ENCODE assay signal across 25 cellular contexts in the genomic region with DNA sequence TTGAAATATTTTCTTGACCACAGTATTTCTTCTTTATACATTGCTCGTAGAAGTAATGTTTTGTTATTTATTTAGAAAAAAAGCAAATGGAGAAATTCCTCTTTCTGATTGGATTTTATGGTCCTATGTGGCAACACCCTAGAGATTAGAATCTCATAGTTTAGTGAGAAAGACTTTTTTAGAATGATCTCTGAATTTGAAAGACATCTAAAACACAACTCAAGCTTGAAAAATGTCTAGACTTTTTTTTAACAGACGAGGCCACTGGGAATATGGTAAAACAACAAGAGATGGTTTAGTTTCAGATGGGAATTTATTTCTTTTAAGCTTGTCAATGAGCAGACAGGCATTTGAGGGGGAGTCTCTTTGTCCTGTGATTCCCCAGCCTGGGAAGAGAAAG.
"Had no signal": no experiment of that assay in that cellular context is flagged by ENCODE, and none has a peak within 500 bp of the region (broad histone marks: within the 10 kb centered on the region; RNA-seq: fewer than 3 reads in every experiment).

No MANE protein-coding gene starts in this region.

- H3K36me3 ChIP-seq: heart right ventricle, left ventricle myocardium inferior, lower lobe of right lung, prostate gland, right lobe of liver, spleen, suprapubic skin, tibial nerve, upper lobe of right lung, vagina had no signal

- FAIRE-seq: endothelial cell of umbilical vein, keratinocyte had no signal

- H3K4me1 ChIP-seq: heart right ventricle, left ventricle myocardium inferior, lower lobe of right lung, parathyroid adenoma, prostate gland, right lobe of liver, spleen, upper lobe of right lung had no signal

- H3K9me3 ChIP-seq: heart right ventricle, left ventricle myocardium inferior, lower lobe of right lung, prostate gland, right lobe of liver, spleen, suprapubic skin, upper lobe of right lung, vagina had no signal

- H3K4me3 ChIP-seq: heart right ventricle, left ventricle myocardium inferior, lower lobe of right lung, prostate gland, right lobe of liver, spleen, suprapubic skin, tibial nerve, upper lobe of right lung, vagina had no signal

- H3K27ac ChIP-seq: left ventricle myocardium inferior, lower lobe of right lung, parathyroid adenoma, prostate gland, right lobe of liver, suprapubic skin, tibial nerve, upper lobe of right lung, vagina had no signal

- H3K9ac ChIP-seq: parathyroid adenoma had no signal

- DNase-seq: effector memory CD8-positive, alpha-beta T cell; erythroblast; foreskin melanocyte; heart right ventricle; immature natural killer cell; left ventricle myocardium inferior; lower lobe of right lung; natural killer cell; occipital lobe; retina; right lobe of liver; spleen; stimulated activated CD4-positive, alpha-beta T cell treated with anti-CD3 and anti-CD28 coated beads, Interleukin-15, amount 100 ng/mL, for 24 hours; stimulated activated CD4-positive, alpha-beta T cell treated with anti-CD3 and anti-CD28 coated beads, Interleukin-1b, Interleukin-23, amount 100 ng/mL, for 48 hours; stimulated activated CD4-positive, alpha-beta T cell treated with anti-CD3 and anti-CD28 coated beads, Interleukin-4, amount 100 ng/mL, for 24 hours; stimulated activated naive B cell treated with anti-CD40 and anti-IgM and Interleukin-4, amounts not matched to agents 10 μg/mL and 1 μg/mL and 100 μg/mL, for 72 hours; stimulated activated naive CD8-positive, alpha-beta T cell treated with anti-CD3 and anti-CD28 coated beads, Interleukin-15, amount 100 ng/mL, for 72 hours; upper lobe of right lung had no signal

- ATAC-seq: effector memory CD8-positive, alpha-beta T cell; heart right ventricle; lower lobe of right lung; natural killer cell; right lobe of liver; stimulated activated naive B cell treated with anti-CD40 and anti-IgM and Interleukin-4, amounts not matched to agents 10 μg/mL and 1 μg/mL and 100 μg/mL, for 72 hours; stimulated activated naive CD8-positive, alpha-beta T cell treated with anti-CD3 and anti-CD28 coated beads, Interleukin-15, amount 100 ng/mL, for 72 hours; upper lobe of right lung had no signal

- H3K27me3 ChIP-seq: heart right ventricle, right lobe of liver, spleen, suprapubic skin, tibial nerve, upper lobe of right lung, vagina had no signal
